Comparison of ENCODE assay signal across 1 cellular context in the genomic region with DNA sequence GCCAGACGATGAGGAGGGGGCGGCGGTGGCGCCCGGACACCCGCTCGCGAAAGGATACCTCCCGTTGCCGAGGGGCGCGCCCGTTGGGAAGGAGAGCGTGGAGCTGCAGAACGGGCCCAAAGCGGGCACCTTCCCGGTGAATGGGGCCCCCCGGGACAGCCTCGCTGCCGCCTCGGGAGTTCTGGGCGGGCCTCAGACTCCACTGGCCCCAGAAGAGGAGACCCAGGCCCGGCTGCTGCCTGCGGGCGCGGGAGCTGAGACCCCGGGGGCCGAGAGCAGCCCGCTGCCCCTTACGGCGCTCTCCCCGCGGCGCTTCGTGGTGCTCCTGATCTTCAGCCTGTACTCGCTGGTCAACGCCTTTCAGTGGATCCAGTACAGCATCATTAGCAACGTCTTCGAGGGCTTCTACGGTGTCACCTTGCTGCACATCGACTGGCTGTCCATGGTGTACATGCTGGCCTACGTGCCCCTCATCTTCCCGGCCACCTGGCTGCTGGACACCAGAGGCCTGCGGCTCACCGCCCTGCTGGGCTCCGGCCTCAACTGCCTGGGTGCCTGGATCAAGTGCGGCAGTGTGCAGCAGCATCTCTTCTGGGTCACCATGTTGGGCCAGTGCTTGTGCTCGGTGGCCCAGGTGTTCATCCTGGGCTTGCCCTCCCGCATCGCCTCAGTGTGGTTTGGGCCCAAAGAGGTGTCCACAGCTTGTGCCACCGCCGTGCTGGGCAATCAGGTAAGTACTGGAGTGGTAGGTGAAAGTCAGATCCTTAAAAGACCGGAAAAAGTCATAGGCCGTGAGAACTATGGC.
TF ChIP-seq lines count a peak whose summit lies in the region.

No MANE protein-coding gene starts in this region.

TF ChIP-seq in HepG2, 621 proteins besides CTCF, POLR2A, EP300 and RAD21 (continued from another document and continues in another):
- TF ChIP-seq MEIS2 (CRISPR knock-in tag; IDR thresholded peaks at IDR 0.05) (peak; percentile 41; the same call in 1 of the 2 replicates), ZNF292 (CRISPR knock-in tag; IDR thresholded peaks at IDR 0.05; ENCODE audit: borderline replicate concordance, low read depth) (peak; percentile 28; the same call in 1 of the 2 replicates), MAX (IDR thresholded peaks at IDR 0.05) (peak; percentile 68), ARID4A (CRISPR knock-in tag; IDR thresholded peaks at IDR 0.05; ENCODE audit: borderline replicate concordance) (peak; percentile 74), ZNF75D (CRISPR knock-in tag; IDR thresholded peaks at IDR 0.05; ENCODE audit: borderline replicate concordance) (no peak), NR2F1 (CRISPR knock-in tag; IDR thresholded peaks at IDR 0.05) (no peak), TBX2 (CRISPR knock-in tag; IDR thresholded peaks at IDR 0.05; ENCODE audit: borderline replicate concordance) (peak; percentile 57; the same call in 1 of the 2 replicates), ZNF605 (CRISPR knock-in tag; IDR thresholded peaks at IDR 0.05) (0 out of 2 replicates have a peak, but pooled peaks have one; percentile 12), ZNF775 (CRISPR knock-in tag; IDR thresholded peaks at IDR 0.05; ENCODE audit: borderline replicate concordance) (no peak), GTF3A (CRISPR knock-in tag; conservative IDR thresholded peaks at IDR 0.05) (no peak), ELF1 (CRISPR knock-in tag; IDR thresholded peaks at IDR 0.05) (no peak), TP53 (CRISPR knock-in tag; conservative IDR thresholded peaks at IDR 0.05) (no peak), ZBTB14 (CRISPR knock-in tag; IDR thresholded peaks at IDR 0.05) (peak; percentile 15), GPN1 (CRISPR knock-in tag; IDR thresholded peaks at IDR 0.05; ENCODE audit: borderline replicate concordance) (no peak), ZNF747 (CRISPR knock-in tag; IDR thresholded peaks at IDR 0.05; ENCODE audit: borderline replicate concordance) (no peak; the same call in 1 of the 2 replicates), ZNF570 (CRISPR knock-in tag; IDR thresholded peaks at IDR 0.05; ENCODE audit: borderline replicate concordance) (no peak), TRAFD1 (CRISPR knock-in tag; IDR thresholded peaks at IDR 0.05; ENCODE audit: borderline replicate concordance) (no peak), HNRNPUL1 (IDR thresholded peaks at IDR 0.05; ENCODE audit: low read depth, low read length) (no peak), ZNF674 (CRISPR knock-in tag; IDR thresholded peaks at IDR 0.05; ENCODE audit: low read depth) (no peak), E2F5 (CRISPR knock-in tag; conservative IDR thresholded peaks at IDR 0.05) (no peak), GABPB1 (CRISPR knock-in tag; IDR thresholded peaks at IDR 0.05) (peak; percentile 13; the same call in 1 of the 2 replicates), SIN3A (IDR thresholded peaks at IDR 0.05; ENCODE audit: borderline replicate concordance, low read depth, low read length) (no peak), SAP130 (CRISPR knock-in tag; IDR thresholded peaks at IDR 0.05; ENCODE audit: low read depth) (peak; percentile 55), ZNF782 (CRISPR knock-in tag; IDR thresholded peaks at IDR 0.05; ENCODE audit: borderline replicate concordance) (0 out of 2 replicates have a peak, but pooled peaks have one; percentile 3), ZFP91 (CRISPR knock-in tag; IDR thresholded peaks at IDR 0.05; ENCODE audit: borderline replicate concordance) (no peak), TBP (CRISPR knock-in tag; IDR thresholded peaks at IDR 0.05) (no peak), KDM1A (CRISPR knock-in tag; IDR thresholded peaks at IDR 0.05) (peak; percentile 6; the same call in 1 of the 2 replicates), ZNF547 (CRISPR knock-in tag; IDR thresholded peaks at IDR 0.05) (no peak), NFATC3 (CRISPR knock-in tag; IDR thresholded peaks at IDR 0.05) (no peak), FOXJ3 (CRISPR knock-in tag; IDR thresholded peaks at IDR 0.05; ENCODE audit: borderline replicate concordance) (no peak), FOXK2 (IDR thresholded peaks at IDR 0.05) (no peak), POLR2AphosphoS5 (IDR thresholded peaks at IDR 0.05; ENCODE audit: low read depth, low read length) (no peak)
- TF ChIP-seq, protein P1, sequence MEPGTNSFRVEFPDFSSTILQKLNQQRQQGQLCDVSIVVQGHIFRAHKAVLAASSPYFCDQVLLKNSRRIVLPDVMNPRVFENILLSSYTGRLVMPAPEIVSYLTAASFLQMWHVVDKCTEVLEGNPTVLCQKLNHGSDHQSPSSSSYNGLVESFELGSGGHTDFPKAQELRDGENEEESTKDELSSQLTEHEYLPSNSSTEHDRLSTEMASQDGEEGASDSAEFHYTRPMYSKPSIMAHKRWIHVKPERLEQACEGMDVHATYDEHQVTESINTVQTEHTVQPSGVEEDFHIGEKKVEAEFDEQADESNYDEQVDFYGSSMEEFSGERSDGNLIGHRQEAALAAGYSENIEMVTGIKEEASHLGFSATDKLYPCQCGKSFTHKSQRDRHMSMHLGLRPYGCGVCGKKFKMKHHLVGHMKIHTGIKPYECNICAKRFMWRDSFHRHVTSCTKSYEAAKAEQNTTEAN (CRISPR knock-in tag; conservative IDR thresholded peaks at IDR 0.05) = 0 out of 2 replicates have a peak, but pooled peaks have one; percentile 26
- TF ChIP-seq, protein P2, sequence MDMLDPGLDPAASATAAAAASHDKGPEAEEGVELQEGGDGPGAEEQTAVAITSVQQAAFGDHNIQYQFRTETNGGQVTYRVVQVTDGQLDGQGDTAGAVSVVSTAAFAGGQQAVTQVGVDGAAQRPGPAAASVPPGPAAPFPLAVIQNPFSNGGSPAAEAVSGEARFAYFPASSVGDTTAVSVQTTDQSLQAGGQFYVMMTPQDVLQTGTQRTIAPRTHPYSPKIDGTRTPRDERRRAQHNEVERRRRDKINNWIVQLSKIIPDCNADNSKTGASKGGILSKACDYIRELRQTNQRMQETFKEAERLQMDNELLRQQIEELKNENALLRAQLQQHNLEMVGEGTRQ (IDR thresholded peaks at IDR 0.05; ENCODE audit: low read depth, low read length) = no peak
- TF ChIP-seq, protein P2 (CRISPR knock-in tag; IDR thresholded peaks at IDR 0.05; ENCODE audit: borderline replicate concordance) = no peak
- TF ChIP-seq, protein P3, sequence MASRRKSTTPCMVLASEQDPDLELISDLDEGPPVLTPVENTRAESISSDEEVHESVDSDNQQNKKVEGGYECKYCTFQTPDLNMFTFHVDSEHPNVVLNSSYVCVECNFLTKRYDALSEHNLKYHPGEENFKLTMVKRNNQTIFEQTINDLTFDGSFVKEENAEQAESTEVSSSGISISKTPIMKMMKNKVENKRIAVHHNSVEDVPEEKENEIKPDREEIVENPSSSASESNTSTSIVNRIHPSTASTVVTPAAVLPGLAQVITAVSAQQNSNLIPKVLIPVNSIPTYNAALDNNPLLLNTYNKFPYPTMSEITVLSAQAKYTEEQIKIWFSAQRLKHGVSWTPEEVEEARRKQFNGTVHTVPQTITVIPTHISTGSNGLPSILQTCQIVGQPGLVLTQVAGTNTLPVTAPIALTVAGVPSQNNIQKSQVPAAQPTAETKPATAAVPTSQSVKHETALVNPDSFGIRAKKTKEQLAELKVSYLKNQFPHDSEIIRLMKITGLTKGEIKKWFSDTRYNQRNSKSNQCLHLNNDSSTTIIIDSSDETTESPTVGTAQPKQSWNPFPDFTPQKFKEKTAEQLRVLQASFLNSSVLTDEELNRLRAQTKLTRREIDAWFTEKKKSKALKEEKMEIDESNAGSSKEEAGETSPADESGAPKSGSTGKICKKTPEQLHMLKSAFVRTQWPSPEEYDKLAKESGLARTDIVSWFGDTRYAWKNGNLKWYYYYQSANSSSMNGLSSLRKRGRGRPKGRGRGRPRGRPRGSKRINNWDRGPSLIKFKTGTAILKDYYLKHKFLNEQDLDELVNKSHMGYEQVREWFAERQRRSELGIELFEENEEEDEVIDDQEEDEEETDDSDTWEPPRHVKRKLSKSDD (CRISPR knock-in tag; IDR thresholded peaks at IDR 0.05; ENCODE audit: low read depth) = no peak; the same call in 1 of the 2 replicates
- TF ChIP-seq, protein P4, sequence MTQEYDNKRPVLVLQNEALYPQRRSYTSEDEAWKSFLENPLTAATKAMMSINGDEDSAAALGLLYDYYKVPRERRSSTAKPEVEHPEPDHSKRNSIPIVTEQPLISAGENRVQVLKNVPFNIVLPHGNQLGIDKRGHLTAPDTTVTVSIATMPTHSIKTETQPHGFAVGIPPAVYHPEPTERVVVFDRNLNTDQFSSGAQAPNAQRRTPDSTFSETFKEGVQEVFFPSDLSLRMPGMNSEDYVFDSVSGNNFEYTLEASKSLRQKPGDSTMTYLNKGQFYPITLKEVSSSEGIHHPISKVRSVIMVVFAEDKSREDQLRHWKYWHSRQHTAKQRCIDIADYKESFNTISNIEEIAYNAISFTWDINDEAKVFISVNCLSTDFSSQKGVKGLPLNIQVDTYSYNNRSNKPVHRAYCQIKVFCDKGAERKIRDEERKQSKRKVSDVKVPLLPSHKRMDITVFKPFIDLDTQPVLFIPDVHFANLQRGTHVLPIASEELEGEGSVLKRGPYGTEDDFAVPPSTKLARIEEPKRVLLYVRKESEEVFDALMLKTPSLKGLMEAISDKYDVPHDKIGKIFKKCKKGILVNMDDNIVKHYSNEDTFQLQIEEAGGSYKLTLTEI (CRISPR knock-in tag; conservative IDR thresholded peaks at IDR 0.05) = no peak
